In the genomic region with DNA sequence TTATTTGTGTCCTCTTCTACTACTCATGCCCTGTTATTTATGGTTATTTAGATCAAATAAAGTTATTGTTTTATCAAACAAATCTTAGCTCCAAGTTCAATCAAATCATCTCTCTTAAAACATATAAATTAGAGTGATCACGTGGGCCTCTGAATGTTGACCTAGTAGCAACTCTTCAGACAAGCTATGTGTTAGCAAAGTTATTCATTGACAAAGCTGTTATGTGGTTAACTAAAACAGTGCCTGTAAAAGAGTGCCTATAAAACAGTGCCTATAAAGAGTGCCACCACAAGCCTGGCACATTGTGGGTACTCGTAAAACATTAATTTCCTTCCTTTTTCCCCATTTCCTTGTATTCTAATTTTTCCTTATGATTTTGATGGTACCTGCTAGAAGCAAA, we compare ENCODE assay signal across 24 cellular contexts.
A peak's percentile ranks its signal among the peaks of the same experiment; 100 is the strongest.
DNase-seq lines count a peak whose midpoint lies in the region; ATAC-seq, FAIRE-seq and TF ChIP-seq lines count a peak whose summit lies in the region.
"Had no signal": no experiment of that assay in that cellular context is flagged by ENCODE, and none has a peak within 500 bp of the region (broad histone marks: within the 10 kb centered on the region; RNA-seq: fewer than 3 reads in every experiment).

No MANE protein-coding gene starts in this region.

- TF ChIP-seq CTCF in LNCaP clone FGC (IDR thresholded peaks at IDR 0.05; ENCODE audit: control insufficient read depth, extremely low read depth, insufficient read depth) (no peak), A673 (conservative IDR thresholded peaks at IDR 0.05; ENCODE audit: low read depth, low read length) (no peak), upper lobe of left lung (IDR thresholded peaks at IDR 0.05) (no peak)

- CTCF ChIA-PET in A673 (lab: Charles Lee), result no interaction called here

- BruUV-seq in A673 (replicated peaks; lab: Mats Ljungman, UMichigan), result no TSS peak

- POLR2A ChIA-PET in A673 (lab: Charles Lee; ENCODE audit: low non-redundant PET), result no interaction called here

- TF ChIP-seq EP300 in upper lobe of left lung (IDR thresholded peaks at IDR 0.05), result no peak

- peaks cover 7% of the 10 kb centered on the region for H3K4me1 ChIP-seq in A673 (ENCODE audit: insufficient read depth, low read length, poor library complexity, severe bottlenecking)
- no peaks in the 10 kb centered on the region for H3K4me1 ChIP-seq in upper lobe of left lung
- H3K4me1 ChIP-seq: BLaER1 treated with 17β-estradiol and CSF1 and Interleukin-3, amounts not matched to agents 10 nM and 100 nM had no signal

- DNase-seq in LNCaP clone FGC (ENCODE audit: low read depth) (peak; percentile 35), left colon (no peak), renal cortical epithelial cell (ENCODE audit: low read depth) (peak; percentile 90), A673 (ENCODE audit: low spot score) (no peak), upper lobe of left lung (no peak), NCI-H2029 (lab: John Stamatoyannopoulos, UW) (no peak), COR-L47 (lab: John Stamatoyannopoulos, UW) (no peak)
- DNase-seq: CD8-positive, alpha-beta memory T cell; DND-41; GM23248; H9; IMR-90; MV-4-11; NCI-H1105 treated with DMSO at 0.1 percent for 48 hours; NCI-H1694; NCI-H2081 treated with DMSO at 0.1 percent for 48 hours; NCI-H2171 treated with DMSO at 0.1 percent for 48 hours; NCI-H526; Right ventricle myocardium superior had no signal

- H3K4me3 ChIP-seq in LNCaP clone FGC (ENCODE audit: low read depth, low read length) (no peak overlapping the region), A673 (ENCODE audit: low read depth, low read length, poor library complexity, severe bottlenecking) (no peak overlapping the region), upper lobe of left lung (no peak overlapping the region)
- H3K4me3 ChIP-seq: BLaER1 treated with 17β-estradiol and CSF1 and Interleukin-3, amounts not matched to agents 10 nM and 100 nM; GM12878; GM23248 had no signal

- intact Hi-C loops in left colon (cut with DNase I, micrococcal nuclease) (no loop called here), A673 (cut with micrococcal nuclease; ENCODE audit: unreplicated experiment) (no loop called here)

- peak; percentile 85 for FAIRE-seq in colon (lab: Jason Lieb, UNC)
- FAIRE-seq: GM12878, HTR-8/SVneo had no signal

- H3K27ac ChIP-seq in A673 (ENCODE audit: low read depth, low read length, poor library complexity, severe bottlenecking) (no peak overlapping the region), upper lobe of left lung (no peak overlapping the region)
- H3K27ac ChIP-seq: BLaER1 treated with 17β-estradiol and CSF1 and Interleukin-3, amounts not matched to agents 10 nM and 100 nM; GM23248; KMS-11 had no signal

- H3K9me3 ChIP-seq in A673 (ENCODE audit: low read depth, low read length, poor library complexity, severe bottlenecking) (no peaks in the 10 kb centered on the region), upper lobe of left lung (no peaks in the 10 kb centered on the region)
- H3K9me3 ChIP-seq: BLaER1 treated with 17β-estradiol and CSF1 and Interleukin-3, amounts not matched to agents 10 nM and 100 nM had no signal

- H3K27me3 ChIP-seq in A673 (replicated peaks; ENCODE audit: insufficient read depth, low read depth, low read length, poor library complexity) (no peaks in the 10 kb centered on the region), upper lobe of left lung (no peaks in the 10 kb centered on the region)
- H3K27me3 ChIP-seq: BLaER1 treated with 17β-estradiol and CSF1 and Interleukin-3, amounts not matched to agents 10 nM and 100 nM had no signal

- H3K36me3 ChIP-seq in A673 (ENCODE audit: insufficient read depth, low read length, poor library complexity, severe bottlenecking), result no peaks in the 10 kb centered on the region
- H3K36me3 ChIP-seq in upper lobe of left lung, result no peaks in the 10 kb centered on the region
- H3K36me3 ChIP-seq: BLaER1 treated with 17β-estradiol and CSF1 and Interleukin-3, amounts not matched to agents 10 nM and 100 nM had no signal

- TF ChIP-seq POLR2A in upper lobe of left lung (IDR thresholded peaks at IDR 0.05), result no peak

- peak; percentile 100 for ATAC-seq in left colon
- ATAC-seq in upper lobe of left lung (ENCODE audit: low FRiP score in 2 of 2), result no peak
- ATAC-seq: GM12878 had no signal

- WGBS in upper lobe of left lung, 2 donors, result 35 to 37% methylated on average over 2 of the region's 2 CpGs

Comparison
In these comparisons a context has a peak if more than half of its experiments do, and no peak if none do; other contexts are left out.
1. DNase-seq: peak in LNCaP clone FGC (single experiment) and renal cortical epithelial cell (single experiment); none in left colon (0 of 2), A673 (single experiment), upper lobe of left lung (0 of 2), NCI-H2029 (single experiment) and COR-L47 (single experiment).